In the genomic region with DNA sequence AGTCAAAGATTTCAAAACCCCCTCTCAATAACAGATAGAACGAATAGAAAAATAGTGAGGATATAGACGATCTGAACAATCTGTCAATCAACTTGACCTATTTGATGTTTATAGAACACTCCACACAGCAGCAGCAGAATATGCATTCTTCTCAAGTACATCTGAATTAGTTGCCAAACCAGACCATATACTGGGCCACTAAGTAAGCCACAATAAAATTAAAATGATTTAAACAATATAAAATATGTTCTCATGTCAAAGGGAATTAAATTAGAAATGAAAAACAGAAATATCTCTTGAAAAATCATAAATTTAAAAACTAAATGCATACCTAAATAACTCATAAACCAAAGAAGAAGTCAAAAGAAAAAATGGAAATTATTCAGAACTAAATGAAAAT, we compare ENCODE assay signal across 31 cellular contexts.
"Had no signal": no experiment of that assay in that cellular context is flagged by ENCODE, and none has a peak within 500 bp of the region (broad histone marks: within the 10 kb centered on the region; RNA-seq: fewer than 3 reads in every experiment).

No MANE protein-coding gene starts in this region.

- H3K4me2 ChIP-seq: hepatocyte, neural progenitor cell had no signal

- H3K27ac ChIP-seq: hepatocyte, left lung, lower lobe of right lung, neural progenitor cell, neutrophil, ovary, prostate gland, skin epidermis, suprapubic skin, thoracic aorta, tibial artery, upper lobe of right lung had no signal

- H3K4me3 ChIP-seq: hepatocyte, left lung, lower lobe of right lung, neural progenitor cell, ovary, prostate gland, skin epidermis, suprapubic skin, thoracic aorta, tibial artery, upper lobe of right lung had no signal

- H3K4me1 Mint-ChIP-seq: nephron progenitor cell had no signal

- DNase-seq: left colon; left lung; lower lobe of right lung; mammary epithelial cell; mesenchymal stem cell; naive B cell; natural killer cell; nephron progenitor cell; occipital lobe; ovary; retina; right cardiac atrium; stimulated activated CD4-positive, alpha-beta T cell treated with anti-CD3 and anti-CD28 coated beads, Interleukin-12 subunit alpha, Interleukin-12 subunit beta, amount 100 ng/mL, for 4 hours; stimulated activated CD4-positive, alpha-beta T cell treated with anti-CD3 and anti-CD28 coated beads, Interleukin-15, amount 100 ng/mL, for 24 hours; stimulated activated CD4-positive, alpha-beta T cell treated with anti-CD3 and anti-CD28 coated beads, Interleukin-2, amount 100 ng/mL, for 24 hours; stimulated activated CD4-positive, alpha-beta T cell treated with anti-CD3 and anti-CD28 coated beads, Interleukin-4, amount 100 ng/mL, for 1 hour; stimulated activated naive B cell treated with anti-CD40 and anti-IgM and Interleukin-4, amounts not matched to agents 10 μg/mL and 1 μg/mL and 100 μg/mL, for 72 hours; stimulated activated naive CD8-positive, alpha-beta T cell treated with anti-CD3 and anti-CD28 coated beads, Interleukin-15, Interleukin-2, amounts not matched to agents 100 U/mL and 50 U/mL, for 24 hours; tibial artery; trophoblast cell; upper lobe of right lung had no signal

- ATAC-seq: left colon; left lung; lower lobe of right lung; natural killer cell; right cardiac atrium; sciatic nerve; stimulated activated naive B cell treated with anti-CD40 and anti-IgM and Interleukin-4, amounts not matched to agents 10 μg/mL and 1 μg/mL and 100 μg/mL, for 72 hours; stimulated activated naive CD8-positive, alpha-beta T cell treated with anti-CD3 and anti-CD28 coated beads, Interleukin-15, Interleukin-2, amounts not matched to agents 100 U/mL and 50 U/mL, for 24 hours; upper lobe of right lung had no signal

- H3K27me3 ChIP-seq: hepatocyte, left lung, neural progenitor cell, neutrophil, ovary, suprapubic skin, tibial artery, upper lobe of right lung had no signal

- H3K27me3 Mint-ChIP-seq: naive B cell; stimulated activated naive B cell treated with anti-CD40 and anti-IgM and Interleukin-4, amounts not matched to agents 10 μg/mL and 1 μg/mL and 100 μg/mL, for 72 hours had no signal

- H3K36me3 ChIP-seq: left lung, lower lobe of right lung, neural progenitor cell, neutrophil, ovary, prostate gland, suprapubic skin, thoracic aorta, tibial artery, upper lobe of right lung had no signal

- H3K4me3 Mint-ChIP-seq: naive B cell; natural killer cell; nephron progenitor cell; neural progenitor cell; stimulated activated naive B cell treated with anti-CD40 and anti-IgM and Interleukin-4, amounts not matched to agents 10 μg/mL and 1 μg/mL and 100 μg/mL, for 72 hours had no signal

- H3K27ac Mint-ChIP-seq: natural killer cell; nephron progenitor cell; neural progenitor cell; stimulated activated naive B cell treated with anti-CD40 and anti-IgM and Interleukin-4, amounts not matched to agents 10 μg/mL and 1 μg/mL and 100 μg/mL, for 72 hours had no signal

- FAIRE-seq: keratinocyte, urothelium cell line had no signal

- H3K4me1 ChIP-seq: left lung, lower lobe of right lung, prostate gland, suprapubic skin, upper lobe of right lung had no signal

- H3K9me3 ChIP-seq: lower lobe of right lung, neutrophil, ovary, prostate gland, suprapubic skin, upper lobe of right lung had no signal

- H2AFZ ChIP-seq: hepatocyte, neural progenitor cell had no signal
